16 cellular contexts compared by ENCODE assay signal in the genomic region with DNA sequence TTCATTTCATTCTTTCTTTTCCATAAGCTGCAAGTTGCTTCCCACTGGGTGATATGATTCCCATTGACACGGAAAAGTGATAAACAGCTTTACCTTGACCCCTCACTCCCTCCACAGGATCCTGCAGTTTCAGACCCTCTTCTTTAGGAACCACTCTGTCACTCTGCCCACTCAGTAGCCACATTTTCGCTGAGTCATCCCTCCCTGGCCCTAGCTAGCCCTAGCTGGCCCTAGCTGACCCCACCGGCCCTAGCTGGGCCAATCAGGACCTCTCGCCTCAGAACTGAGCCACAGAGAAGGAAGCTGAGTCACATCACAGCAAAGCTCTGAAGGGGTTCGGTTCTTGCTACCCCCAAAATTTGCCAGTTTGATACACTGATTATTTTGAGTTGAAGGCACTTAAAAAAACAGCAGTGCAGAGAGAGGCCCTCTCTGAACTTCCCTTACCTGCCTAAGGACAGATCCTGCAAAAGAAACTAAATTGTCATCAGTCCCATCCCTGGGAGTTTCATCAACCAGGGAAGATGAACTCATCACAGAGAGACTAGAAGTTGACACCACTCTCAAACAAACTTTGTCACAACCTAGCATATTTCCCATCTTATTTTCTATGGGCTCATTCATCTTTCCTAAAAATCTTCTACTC.
DNase-seq lines count a peak whose midpoint lies in the region; ATAC-seq, FAIRE-seq and TF ChIP-seq lines count a peak whose summit lies in the region.
"Had no signal": no experiment of that assay in that cellular context is flagged by ENCODE, and none has a peak within 500 bp of the region (broad histone marks: within the 10 kb centered on the region; RNA-seq: fewer than 3 reads in every experiment).

No MANE protein-coding gene starts in this region.

- FAIRE-seq in astrocyte (lab: Jason Lieb, UNC) = no peak

- H2BK15ac ChIP-seq in mesendoderm (replicated peaks; ENCODE audit: low read depth) = no peak overlapping the region

- POLR2A ChIA-PET in activated CD4-positive, alpha-beta memory T cell treated with anti-CD3 and anti-CD28 coated beads, Interleukin-2, amount 10 ng/mL, durations not matched to agents 7 days and 5 days (lab: Charles Lee) = no interaction called here

- peak overlapping the region; percentile 25 for H3K18ac ChIP-seq in mesendoderm (ENCODE audit: low read length)

- H4K20me1 ChIP-seq in DOHH2 (ENCODE audit: control insufficient read depth, insufficient read depth, low read depth, low read length) = no peaks in the 10 kb centered on the region
- H4K20me1 ChIP-seq in astrocyte (ENCODE audit: insufficient read depth, low read length) = no peaks in the 10 kb centered on the region

- peak overlapping the region; percentile 30 for H3K27ac Mint-ChIP-seq in astrocyte (ENCODE audit: unreplicated experiment)
- no peak overlapping the region for H3K27ac Mint-ChIP-seq in activated CD4-positive, alpha-beta memory T cell treated with anti-CD3 and anti-CD28 coated beads, Interleukin-2, amount 10 ng/mL, durations not matched to agents 7 days and 5 days
- H3K27ac Mint-ChIP-seq: activated T-helper 1 cell treated with anti-CD3 and anti-CD28 coated beads, Interleukin-12 subunit alpha, Interleukin-12 subunit beta, Interleukin-2, Interleukin-4 antibody, amounts not matched to agents 30 ng/mL and 10 ng/mL and 1 ng/mL, durations not matched to agents 14 hours and 24 hours and 36 hours; CD4-positive, alpha-beta memory T cell; memory B cell had no signal

- peak overlapping the region; percentile 49 for H2BK120ac ChIP-seq in mesendoderm (ENCODE audit: low read depth, low read length)

- H3K27me3 Mint-ChIP-seq in astrocyte (ENCODE audit: low read depth, unreplicated experiment) = peaks cover 3% of the 10 kb centered on the region
- no peaks in the 10 kb centered on the region for H3K27me3 Mint-ChIP-seq in activated CD4-positive, alpha-beta memory T cell treated with anti-CD3 and anti-CD28 coated beads, Interleukin-2, amount 10 ng/mL, durations not matched to agents 7 days and 5 days
- H3K27me3 Mint-ChIP-seq: CD4-positive, alpha-beta memory T cell; memory B cell had no signal

- intact Hi-C loops in colonic mucosa (cut with DNase I) = no loop called here

- no peaks in the 10 kb centered on the region for H3K79me1 ChIP-seq in mesendoderm (ENCODE audit: low read length)

- peak overlapping the region; percentile 5 for H2AK5ac ChIP-seq in mesendoderm (ENCODE audit: low read length)

- H3K4me3 ChIP-seq in DOHH2 (ENCODE audit: low read length) (no peak overlapping the region), astrocyte (ENCODE audit: insufficient read depth, low read depth, low read length) (no peak overlapping the region), mesendoderm (ENCODE audit: low read length) (no peak overlapping the region), colonic mucosa (no peak overlapping the region), BE2C (ENCODE audit: low read depth, low read length) (no peak overlapping the region)
- H3K4me3 ChIP-seq: stomach had no signal

- no peak overlapping the region for H3K4me3 Mint-ChIP-seq in astrocyte (ENCODE audit: unreplicated experiment)
- no peak overlapping the region for H3K4me3 Mint-ChIP-seq in activated CD4-positive, alpha-beta memory T cell treated with anti-CD3 and anti-CD28 coated beads, Interleukin-2, amount 10 ng/mL, durations not matched to agents 7 days and 5 days
- H3K4me3 Mint-ChIP-seq: activated T-helper 1 cell treated with anti-CD3 and anti-CD28 coated beads, Interleukin-12 subunit alpha, Interleukin-12 subunit beta, Interleukin-2, Interleukin-4 antibody, amounts not matched to agents 30 ng/mL and 10 ng/mL and 1 ng/mL, durations not matched to agents 14 hours and 24 hours and 36 hours; memory B cell had no signal

- no peak overlapping the region for H3K23ac ChIP-seq in mesendoderm (ENCODE audit: low read length)

- no peak overlapping the region for H4K8ac ChIP-seq in mesendoderm (ENCODE audit: low read depth, low read length)

- H3K27me3 ChIP-seq in DOHH2 (ENCODE audit: control insufficient read depth, low read length) (no peaks in the 10 kb centered on the region), astrocyte (ENCODE audit: insufficient read depth, low read length) (no peaks in the 10 kb centered on the region), mesendoderm (ENCODE audit: insufficient read depth, low read length, poor library complexity) (no peaks in the 10 kb centered on the region), colonic mucosa (no peaks in the 10 kb centered on the region), BE2C (no peaks in the 10 kb centered on the region)
- H3K27me3 ChIP-seq: stomach had no signal

- H4K5ac ChIP-seq in mesendoderm (ENCODE audit: low read length) = no peak overlapping the region

- H3K56ac ChIP-seq in mesendoderm (ENCODE audit: low read length) = peak overlapping the region; percentile 68

- ATAC-seq in GM21576 (IDR thresholded peaks at IDR 0.05; ENCODE audit: unreplicated experiment) = no peak

- H2BK5ac ChIP-seq in mesendoderm (ENCODE audit: low read length) = peak overlapping the region; percentile 10

- H3K9me3 ChIP-seq in DOHH2 (ENCODE audit: control insufficient read depth, insufficient read depth, low read length) (no peaks in the 10 kb centered on the region), astrocyte (ENCODE audit: insufficient read depth, low read depth, low read length) (no peaks in the 10 kb centered on the region), colonic mucosa (no peaks in the 10 kb centered on the region), BE2C (no peaks in the 10 kb centered on the region)
- H3K9me3 ChIP-seq: SK-N-SH, stomach had no signal

- H3F3A ChIP-seq in DOHH2 (ENCODE audit: control insufficient read depth, insufficient read depth) = no peaks in the 10 kb centered on the region

- peaks cover 21% of the 10 kb centered on the region for H3K4me1 ChIP-seq in DOHH2 (ENCODE audit: control insufficient read depth, low read length)
- peaks cover 3% of the 10 kb centered on the region for H3K4me1 ChIP-seq in astrocyte (ENCODE audit: insufficient read depth, low read length)
- peaks cover 12% of the 10 kb centered on the region for H3K4me1 ChIP-seq in mesendoderm (ENCODE audit: control insufficient read depth, low read depth, low read length)
- no peaks in the 10 kb centered on the region for H3K4me1 ChIP-seq in colonic mucosa
- H3K4me1 ChIP-seq in BE2C = peaks cover 8% of the 10 kb centered on the region; the same call in 1 of the 2 replicates
- H3K4me1 ChIP-seq: stomach had no signal

- no peak overlapping the region for H3K4ac ChIP-seq in mesendoderm (ENCODE audit: low read depth, low read length)

- no peak overlapping the region for H3K27ac ChIP-seq in DOHH2 (ENCODE audit: low read depth, low read length)
- H3K27ac ChIP-seq in astrocyte (ENCODE audit: low read depth, low read length) = no peak overlapping the region
- peak overlapping the region; percentile 8 for H3K27ac ChIP-seq in mesendoderm (ENCODE audit: low read depth, low read length)
- no peak overlapping the region for H3K27ac ChIP-seq in colonic mucosa
- H3K27ac ChIP-seq: stomach had no signal

- no peak overlapping the region for H2AFZ ChIP-seq in astrocyte (ENCODE audit: low read depth, low read length)

- H3K36me3 ChIP-seq in DOHH2 (ENCODE audit: control insufficient read depth, low read length) (no peaks in the 10 kb centered on the region), astrocyte (ENCODE audit: insufficient read depth, low read length) (no peaks in the 10 kb centered on the region), mesendoderm (ENCODE audit: control insufficient read depth, insufficient read depth, low read length) (no peaks in the 10 kb centered on the region), colonic mucosa (no peaks in the 10 kb centered on the region), BE2C (no peaks in the 10 kb centered on the region)
- H3K36me3 ChIP-seq: stomach had no signal

- WGBS in mesendoderm (ENCODE audit: extremely low coverage, insufficient coverage, low lambda C conversion rate) = no CpG with 5 or more reads among the region's 5 CpGs

- peak; percentile 7 for DNase-seq in HuH-7 (ENCODE audit: low spot score)
- DNase-seq in astrocyte (ENCODE audit: low read depth) = no peak
- DNase-seq in mesendoderm = peak; percentile 60
- DNase-seq in colonic mucosa = no peak
- DNase-seq in activated CD4-positive, alpha-beta memory T cell treated with anti-CD3 and anti-CD28 coated beads, Interleukin-2, amount 10 ng/mL, durations not matched to agents 7 days and 5 days = no peak
- no peak for DNase-seq in BE2C
- DNase-seq: activated CD4-positive, alpha-beta T cell treated with anti-CD3 and anti-CD28 coated beads for 1 hour; CD4-positive, alpha-beta memory T cell; NCI-H146; SK-N-SH; stimulated activated CD4-positive, alpha-beta T cell treated with anti-CD3 and anti-CD28 coated beads, Interleukin-4, amount 100 ng/mL, for 24 hours; stomach had no signal

- H3K9ac ChIP-seq in astrocyte (ENCODE audit: low read length) = no peak overlapping the region
- no peak overlapping the region for H3K9ac ChIP-seq in mesendoderm (ENCODE audit: low read length)
- H3K9ac ChIP-seq in colonic mucosa (ENCODE audit: low read depth in 2 of 2, low read length in 2 of 2) = no peak overlapping the region
- H3K9ac ChIP-seq: SK-N-SH had no signal

- CTCF ChIA-PET in activated CD4-positive, alpha-beta memory T cell treated with anti-CD3 and anti-CD28 coated beads, Interleukin-2, amount 10 ng/mL, durations not matched to agents 7 days and 5 days (lab: Charles Lee) = no interaction called here

- H3K4me1 Mint-ChIP-seq in astrocyte (ENCODE audit: low read depth, unreplicated experiment) = peaks cover 15% of the 10 kb centered on the region
- peaks cover 15% of the 10 kb centered on the region for H3K4me1 Mint-ChIP-seq in activated CD4-positive, alpha-beta memory T cell treated with anti-CD3 and anti-CD28 coated beads, Interleukin-2, amount 10 ng/mL, durations not matched to agents 7 days and 5 days
- H3K4me1 Mint-ChIP-seq: CD4-positive, alpha-beta memory T cell; memory B cell had no signal

- TF ChIP-seq CTCF in DOHH2 (IDR thresholded peaks at IDR 0.05; ENCODE audit: low read depth, low read length, poor library complexity, severe bottlenecking) (no peak), astrocyte (IDR thresholded peaks at IDR 0.05; ENCODE audit: insufficient read depth, low read depth, low read length) (no peak), colonic mucosa (IDR thresholded peaks at IDR 0.05) (no peak), BE2C (IDR thresholded peaks at IDR 0.05; ENCODE audit: low read depth, low read length) (no peak)

- peaks cover 6% of the 10 kb centered on the region for H3K9me3 Mint-ChIP-seq in astrocyte (ENCODE audit: unreplicated experiment)
- H3K9me3 Mint-ChIP-seq in activated CD4-positive, alpha-beta memory T cell treated with anti-CD3 and anti-CD28 coated beads, Interleukin-2, amount 10 ng/mL, durations not matched to agents 7 days and 5 days = no peaks in the 10 kb centered on the region
- H3K9me3 Mint-ChIP-seq: activated T-helper 1 cell treated with anti-CD3 and anti-CD28 coated beads, Interleukin-12 subunit alpha, Interleukin-12 subunit beta, Interleukin-2, Interleukin-4 antibody, amounts not matched to agents 30 ng/mL and 10 ng/mL and 1 ng/mL, durations not matched to agents 14 hours and 24 hours and 36 hours; CD4-positive, alpha-beta memory T cell had no signal

- H3K4me2 ChIP-seq in DOHH2 (ENCODE audit: low read length) (peak overlapping the region; percentile 50), astrocyte (ENCODE audit: low read length) (peak overlapping the region; percentile 7), mesendoderm (ENCODE audit: low read length) (no peak overlapping the region)
- H3K4me2 ChIP-seq: SK-N-SH had no signal

- H3K36me3 Mint-ChIP-seq in astrocyte (ENCODE audit: low read depth, unreplicated experiment) = peaks cover 5% of the 10 kb centered on the region
- no peaks in the 10 kb centered on the region for H3K36me3 Mint-ChIP-seq in activated CD4-positive, alpha-beta memory T cell treated with anti-CD3 and anti-CD28 coated beads, Interleukin-2, amount 10 ng/mL, durations not matched to agents 7 days and 5 days (ENCODE audit: low read depth)
- H3K36me3 Mint-ChIP-seq: CD4-positive, alpha-beta memory T cell; memory B cell had no signal

- no peaks in the 10 kb centered on the region for H3K9me2 ChIP-seq in DOHH2 (replicated peaks; ENCODE audit: control insufficient read depth, low read length)
- H3K9me2 ChIP-seq: SK-N-SH had no signal

- H3K79me2 ChIP-seq in DOHH2 (ENCODE audit: control insufficient read depth, low read length) (no peaks in the 10 kb centered on the region), astrocyte (ENCODE audit: insufficient read depth, low read length) (no peaks in the 10 kb centered on the region), mesendoderm (ENCODE audit: control insufficient read depth, insufficient read depth, low read length) (no peaks in the 10 kb centered on the region)

Comparison
In these comparisons a context has a peak if more than half of its experiments do, and no peak if none do; other contexts are left out.
1. DNase-seq: peak in HuH-7 (single experiment) and mesendoderm (single experiment); none in astrocyte (single experiment), colonic mucosa (single experiment), activated CD4-positive, alpha-beta memory T cell treated with anti-CD3 and anti-CD28 coated beads, Interleukin-2, amount 10 ng/mL, durations not matched to agents 7 days and 5 days (single experiment) and BE2C (single experiment).